ENCODE assay signal across 14 cellular contexts in the genomic region with DNA sequence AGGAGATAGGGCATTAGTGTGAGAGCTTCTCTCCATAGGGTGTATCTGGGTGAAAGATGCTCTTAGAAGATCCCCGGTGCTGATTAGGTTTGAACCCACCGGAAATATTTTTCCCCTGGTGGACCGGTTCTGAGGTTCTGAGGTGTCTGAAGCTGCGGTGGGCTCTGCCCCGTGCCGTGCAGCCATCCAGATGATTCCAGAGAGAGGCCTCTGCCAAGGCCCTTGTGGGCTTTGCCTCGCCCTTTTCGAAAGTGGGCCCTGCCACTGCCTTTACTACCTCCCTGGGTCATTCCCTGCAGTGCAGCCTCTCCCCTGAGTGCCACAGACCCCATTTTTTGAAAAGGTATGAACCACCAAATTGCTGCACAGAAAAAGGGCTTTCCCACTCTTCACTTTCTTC. TPM values are rescaled to one million over a fixed set of nuclear protein-coding genes. Genes with fewer than 3 reads are reported as not detected.
DNase-seq lines count a peak whose midpoint lies in the region; ATAC-seq, FAIRE-seq and TF ChIP-seq lines count a peak whose summit lies in the region.
"Had no signal": no experiment of that assay in that cellular context is flagged by ENCODE, and none has a peak within 500 bp of the region (broad histone marks: within the 10 kb centered on the region; RNA-seq: fewer than 3 reads in every experiment).

No MANE protein-coding gene starts in this region.

- H3K27ac ChIP-seq in breast epithelium: no peak overlapping the region
- no peak overlapping the region for H3K27ac ChIP-seq in endothelial cell of umbilical vein (ENCODE audit: insufficient read depth, low read depth, low read length)
- H3K27ac ChIP-seq in subcutaneous abdominal adipose tissue (ENCODE audit: low read depth, low read length): peak overlapping the region; percentile 37

- no peak overlapping the region for H3K4me3 Mint-ChIP-seq in MCF 10A (ENCODE audit: unreplicated experiment)
- peak overlapping the region; percentile 83 for H3K4me3 Mint-ChIP-seq in activated T-cell treated with anti-CD3 and anti-CD28 coated beads, Interleukin-2, amount 50 U/mL, for 4 hours

- H3K79me2 ChIP-seq in endothelial cell of umbilical vein (ENCODE audit: control insufficient read depth, insufficient read depth, low read length): peaks cover 35% of the 10 kb centered on the region

- ATAC-seq in activated T-cell treated with anti-CD3 and anti-CD28 coated beads, Interleukin-2, amount 50 U/mL, for 4 hours: no peak
- no peak for ATAC-seq in HG03097 (IDR thresholded peaks at IDR 0.05; ENCODE audit: low FRiP score, unreplicated experiment)
- ATAC-seq: K562, Panc1 had no signal

- no peak for FAIRE-seq in endothelial cell of umbilical vein (lab: Jason Lieb, UNC)
- FAIRE-seq: K562 had no signal

- H3K9ac ChIP-seq in endothelial cell of umbilical vein (replicated peaks; ENCODE audit: extremely low read depth, insufficient read depth, low read length) (no peak overlapping the region), subcutaneous abdominal adipose tissue (ENCODE audit: low read length in 5 of 5) (peak overlapping the region in 1 of 5 donors; percentile 53)

- H3K27me3 ChIP-seq in breast epithelium (no peaks in the 10 kb centered on the region), endothelial cell of umbilical vein (ENCODE audit: control insufficient read depth in 2 of 2, insufficient read depth in 2 of 2, low read length in 2 of 2) (no peaks in the 10 kb centered on the region), subcutaneous abdominal adipose tissue (ENCODE audit: control insufficient read depth in 5 of 5, insufficient read depth in 4 of 5, low read length in 5 of 5) (peaks cover 0 to 14% (median 11%) of the 10 kb centered on the region in 5 donors)

- no peak for DNase-seq in breast epithelium (ENCODE audit: low spot score in 2 of 2)
- no peak for DNase-seq in MCF 10A (ENCODE audit: unreplicated experiment)
- DNase-seq in activated T-cell treated with anti-CD3 and anti-CD28 coated beads, Interleukin-2, amount 50 U/mL, for 4 hours: no peak
- DNase-seq in endothelial cell of umbilical vein (ENCODE audit: low read depth, low spot score): no peak
- DNase-seq in anterior cingulate cortex (lab: John Stamatoyannopoulos, UW): no peak
- no peak for DNase-seq in NCI-H345 (lab: John Stamatoyannopoulos, UW)
- DNase-seq: DMS53, NCI-H1436 had no signal

- H3K4me1 ChIP-seq in breast epithelium (no peaks in the 10 kb centered on the region), endothelial cell of umbilical vein (ENCODE audit: control insufficient read depth, extremely low read depth, insufficient read depth, low read length) (peaks cover 33% of the 10 kb centered on the region), subcutaneous abdominal adipose tissue (ENCODE audit: control insufficient read depth in 5 of 5, insufficient read depth in 5 of 5, low read length in 5 of 5) (peaks cover 5 to 52% (median 17%) of the 10 kb centered on the region in 5 donors)

- peaks cover 17% of the 10 kb centered on the region for H3K27me3 Mint-ChIP-seq in MCF 10A (ENCODE audit: insufficient read depth, unreplicated experiment)
- no peaks in the 10 kb centered on the region for H3K27me3 Mint-ChIP-seq in activated T-cell treated with anti-CD3 and anti-CD28 coated beads, Interleukin-2, amount 50 U/mL, for 4 hours (ENCODE audit: low read depth)

- TF ChIP-seq POLR2A in breast epithelium (IDR thresholded peaks at IDR 0.05) (no peak), endothelial cell of umbilical vein (IDR thresholded peaks at IDR 0.05; ENCODE audit: low read depth, low read length) (no peak)

- no peaks in the 10 kb centered on the region for H3K36me3 Mint-ChIP-seq in MCF 10A (ENCODE audit: insufficient read depth, unreplicated experiment)
- peaks cover 26% of the 10 kb centered on the region for H3K36me3 Mint-ChIP-seq in activated T-cell treated with anti-CD3 and anti-CD28 coated beads, Interleukin-2, amount 50 U/mL, for 4 hours (ENCODE audit: insufficient read depth)

- peak overlapping the region; percentile 73 for H3K4me2 ChIP-seq in endothelial cell of umbilical vein (ENCODE audit: insufficient read depth, low read length)
- H3K4me2 ChIP-seq: smooth muscle cell had no signal

- no peak overlapping the region for H3K27ac Mint-ChIP-seq in MCF 10A (ENCODE audit: low read depth, unreplicated experiment)

- peaks cover 0 to 6% of the 10 kb centered on the region in 2 donors for H3K9me3 ChIP-seq in breast epithelium
- H3K9me3 ChIP-seq in endothelial cell of umbilical vein (replicated peaks; ENCODE audit: control insufficient read depth, insufficient read depth, low read length): no peaks in the 10 kb centered on the region
- peaks cover 0 to 18% (median 6%) of the 10 kb centered on the region in 5 donors for H3K9me3 ChIP-seq in subcutaneous abdominal adipose tissue (ENCODE audit: control insufficient read depth in 5 of 5, low read length in 5 of 5)

- H3K4me1 Mint-ChIP-seq in MCF 10A (ENCODE audit: insufficient read depth, unreplicated experiment): no peaks in the 10 kb centered on the region
- H3K4me1 Mint-ChIP-seq in activated T-cell treated with anti-CD3 and anti-CD28 coated beads, Interleukin-2, amount 50 U/mL, for 4 hours (ENCODE audit: low read depth): peaks cover 80% of the 10 kb centered on the region

- TF ChIP-seq CTCF in breast epithelium (IDR thresholded peaks at IDR 0.05): no peak
- TF ChIP-seq CTCF in MCF 10A (IDR thresholded peaks at IDR 0.05; ENCODE audit: unreplicated experiment): no peak
- no peak for TF ChIP-seq CTCF in endothelial cell of umbilical vein (IDR thresholded peaks at IDR 0.05; ENCODE audit: extremely low read depth in 1 of 2, insufficient read depth in 1 of 2, low read depth in 1 of 2, low read length in 2 of 2)

- H3K36me3 ChIP-seq in breast epithelium (no peaks in the 10 kb centered on the region), endothelial cell of umbilical vein (ENCODE audit: control insufficient read depth in 2 of 2, extremely low read depth in 1 of 2, insufficient read depth in 2 of 2, low read length in 2 of 2) (peaks cover 2 to 18% of the 10 kb centered on the region in 2 experiments), subcutaneous abdominal adipose tissue (ENCODE audit: control insufficient read depth in 5 of 5, insufficient read depth in 5 of 5, low read length in 5 of 5) (peaks cover 0 to 8% (median 3%) of the 10 kb centered on the region in 5 donors)

- CTCF ChIA-PET in MCF 10A (lab: Yijun Ruan, JAX) (no interaction called here), endothelial cell of umbilical vein (lab: Charles Lee) (interaction anchor here (1.6 to 7.1 kb wide), 2 partner anchors 302 to 326 kb away, joined by 4 to 120 read pairs; no protein-coding TSS in a partner anchor)

- peaks cover 7% of the 10 kb centered on the region for H3K9me3 Mint-ChIP-seq in MCF 10A (ENCODE audit: unreplicated experiment)
- H3K9me3 Mint-ChIP-seq in activated T-cell treated with anti-CD3 and anti-CD28 coated beads, Interleukin-2, amount 50 U/mL, for 4 hours: peaks cover 15% of the 10 kb centered on the region

- dilution Hi-C loops in endothelial cell of umbilical vein (cut with MboI; ENCODE audit: extremely low pct_ligation_motif_present, low sequenced_read_pairs): no loop called here

- POLR2A ChIA-PET in MCF 10A (lab: Yijun Ruan, JAX) (no interaction called here), endothelial cell of umbilical vein (lab: Charles Lee) (interaction anchor here (2.8 kb wide), 1 partner anchor 134 kb away, joined by 8 read pairs; no protein-coding TSS in a partner anchor)

- no peaks in the 10 kb centered on the region for H4K20me1 ChIP-seq in endothelial cell of umbilical vein (replicated peaks; ENCODE audit: control insufficient read depth, extremely low read depth, insufficient read depth, low read length)

- no TSS peak for BruUV-seq in MCF 10A (replicated peaks; lab: Mats Ljungman, UMichigan)
- no TSS peak for BruUV-seq in endothelial cell of umbilical vein (replicated peaks; lab: Mats Ljungman, UMichigan)

- intact Hi-C loops in breast epithelium (cut with DNase I; ENCODE audit: low total_unique reads) (no loop called here), MCF 10A (cut with micrococcal nuclease) (no loop called here), endothelial cell of umbilical vein (cut with micrococcal nuclease) (no loop called here)

- H3K9me1 ChIP-seq in endothelial cell of umbilical vein (replicated peaks; ENCODE audit: control insufficient read depth, extremely low read depth, insufficient read depth, low read length): no peaks in the 10 kb centered on the region

- no peak overlapping the region for H2AFZ ChIP-seq in endothelial cell of umbilical vein (ENCODE audit: low read depth, low read length)

- peak overlapping the region; percentile 31 to 44 (median 44) for H3K4me3 ChIP-seq in breast epithelium
- peak overlapping the region in 2 of 3 experiments; percentile 45 to 64 for H3K4me3 ChIP-seq in endothelial cell of umbilical vein (replicated peaks in 1 of 3; ENCODE audit: insufficient read depth in 1 of 3, low read depth in 1 of 3, low read length in 3 of 3)
- H3K4me3 ChIP-seq in subcutaneous abdominal adipose tissue (ENCODE audit: low read depth in 1 of 5, low read length in 5 of 5): peak overlapping the region in 4 of 5 donors; percentile 13 to 58 (median 50)
- H3K4me3 ChIP-seq: K562, smooth muscle cell had no signal

TF ChIP-seq in endothelial cell of umbilical vein, 7 proteins besides CTCF, POLR2A, EP300 and RAD21 (continues in another document):
- no peak for TF ChIP-seq MYC (IDR thresholded peaks at IDR 0.05; ENCODE audit: low read depth, low read length)
- no peak for TF ChIP-seq EZH2 (IDR thresholded peaks at IDR 0.05; ENCODE audit: borderline replicate concordance, low read depth, low read length, severe bottlenecking)
- TF ChIP-seq MAX (IDR thresholded peaks at IDR 0.05; ENCODE audit: insufficient read depth, insufficient read length): no peak
- TF ChIP-seq FOS (IDR thresholded peaks at IDR 0.05; ENCODE audit: borderline replicate concordance, insufficient read depth, low read length): no peak
- no peak for TF ChIP-seq JUN (IDR thresholded peaks at IDR 0.05; ENCODE audit: borderline replicate concordance, insufficient read depth, insufficient read length, low read depth)

RNA-seq across cellular contexts. Expression of gene GIMAP8, which starts 2.8 kb away (rescaled TPM):
- 10 to 100 TPM in 2 of 3 donors, 1 to 10 TPM in 1; 7.2 to 11.5 (median 10.4) TPM for total RNA-seq in breast epithelium
- total RNA-seq in MCF 10A (2022): not detected in 2 replicates
- total RNA-seq in activated T-cell treated with anti-CD3 and anti-CD28 coated beads, Interleukin-2, amount 50 U/mL, for 4 hours: 1 to 10 TPM; 3.5 to 4.0 (median 3.6) TPM
- total RNA-seq in endothelial cell of umbilical vein: 67.5 and 71.8 TPM in 2 replicates
- 25.3 and 32.2 TPM in 2 replicates for polyA plus RNA-seq in endothelial cell of umbilical vein
- 36.2 and 42.4 TPM in 2 replicates for polyA plus RNA-seq in endothelial cell of umbilical vein (2011; cell fraction: cytosol; rRNA removed)
- polyA plus RNA-seq in endothelial cell of umbilical vein (2011; cell fraction: nucleus; rRNA removed): 51.4 and 53.1 TPM in 2 replicates
- polyA plus RNA-seq in endothelial cell of umbilical vein (2012): 23.3 and 30.6 TPM in 2 replicates
- 61.1 and 65.6 TPM in 2 replicates for polyA minus RNA-seq in endothelial cell of umbilical vein
- not detected for polyA minus RNA-seq in endothelial cell of umbilical vein (2011; cell fraction: cytosol; rRNA and poly(A)+ RNA removed)
- 31.7 and 33.7 TPM in 2 replicates for polyA minus RNA-seq in endothelial cell of umbilical vein (2011; cell fraction: nucleus; rRNA and poly(A)+ RNA removed)
- total RNA-seq: K562, NCI-H460, smooth muscle cell had no signal
- polyA plus RNA-seq: K562, smooth muscle cell had no signal
